Comparison of ENCODE assay signal across 29 cellular contexts in genomic region chr11:84345027-84345426, GRCh38.
"Had no signal": no experiment of that assay in that cellular context is flagged by ENCODE, and none has a peak within 500 bp of the region (broad histone marks: within the 10 kb centered on the region; RNA-seq: fewer than 3 reads in every experiment).

No MANE protein-coding gene starts in this region.

- ATAC-seq: naive thymus-derived CD8-positive, alpha-beta T cell; natural killer cell treated with Interleukin-12 subunit alpha and Interleukin-12 subunit beta and Interleukin-15 and Interleukin-18, amount 100 ng/mL, for 72 hours; pancreas; psoas muscle; right cardiac atrium; sciatic nerve; stimulated activated memory B cell treated with anti-CD40 and anti-IgM and Interleukin-4, amounts not matched to agents 10 μg/mL and 1 μg/mL and 100 μg/mL, for 72 hours; stimulated activated naive CD8-positive, alpha-beta T cell treated with anti-CD3 and anti-CD28 coated beads, Interleukin-15, amount 100 ng/mL, for 72 hours; stimulated activated naive CD8-positive, alpha-beta T cell treated with anti-CD3 and anti-CD28 coated beads, Interleukin-15, Interleukin-2, amounts not matched to agents 100 U/mL and 50 U/mL, for 24 hours; upper lobe of right lung had no signal

- H3K4me3 ChIP-seq: pancreas, psoas muscle, skin epidermis, smooth muscle cell, spleen, suprapubic skin, testis, tibial artery, transverse colon, upper lobe of right lung, uterus had no signal

- H3K4me2 ChIP-seq: smooth muscle cell had no signal

- H3K27ac ChIP-seq: neutrophil, pancreas, psoas muscle, skin epidermis, spleen, suprapubic skin, testis, tibial artery, transverse colon, upper lobe of right lung, uterus had no signal

- H3K27me3 ChIP-seq: neutrophil, pancreas, spleen, suprapubic skin, testis, tibial artery, transverse colon, upper lobe of right lung, uterus had no signal

- DNase-seq: naive thymus-derived CD8-positive, alpha-beta T cell; nephron progenitor cell; nucleus accumbens; pancreas; posterior cingulate gyrus; psoas muscle; right cardiac atrium; spleen; stimulated activated CD4-positive, alpha-beta T cell treated with anti-CD3 and anti-CD28 coated beads, Interleukin-12 subunit alpha, Interleukin-12 subunit beta, amount 100 ng/mL, for 4 hours; stimulated activated CD4-positive, alpha-beta T cell treated with anti-CD3 and anti-CD28 coated beads, Interleukin-1b, Interleukin-23, amount 100 ng/mL, for 48 hours; stimulated activated CD4-positive, alpha-beta T cell treated with anti-CD3 and anti-CD28 coated beads, Interleukin-4, amount 100 ng/mL, for 1 hour; stimulated activated CD4-positive, alpha-beta T cell treated with anti-CD3 and anti-CD28 coated beads, Interleukin-4, amount 100 ng/mL, for 4 hours; stimulated activated CD8-positive, alpha-beta memory T cell treated with anti-CD3 and anti-CD28 coated beads, Interleukin-4, amount 100 ng/mL, for 48 hours; stimulated activated naive CD4-positive, alpha-beta T cell; stimulated activated naive CD8-positive, alpha-beta T cell treated with anti-CD3 and anti-CD28 coated beads, Interleukin-15, amount 100 ng/mL, for 72 hours; stimulated activated naive CD8-positive, alpha-beta T cell treated with anti-CD3 and anti-CD28 coated beads, Interleukin-15, Interleukin-2, amounts not matched to agents 100 U/mL and 50 U/mL, for 24 hours; substantia nigra; testis; tibial artery; transverse colon; upper lobe of right lung; uterus had no signal

- H3K4me1 ChIP-seq: pancreas, psoas muscle, spleen, suprapubic skin, testis, tibial artery, transverse colon, upper lobe of right lung, uterus had no signal

- H3K9me3 ChIP-seq: neutrophil, pancreas, psoas muscle, spleen, suprapubic skin, testis, tibial artery, transverse colon, upper lobe of right lung, uterus had no signal

- H3K36me3 ChIP-seq: neutrophil, pancreas, spleen, suprapubic skin, tibial artery, transverse colon, upper lobe of right lung, uterus had no signal

- FAIRE-seq: pancreas had no signal
